8 cellular contexts compared by ENCODE assay signal in the genomic region with DNA sequence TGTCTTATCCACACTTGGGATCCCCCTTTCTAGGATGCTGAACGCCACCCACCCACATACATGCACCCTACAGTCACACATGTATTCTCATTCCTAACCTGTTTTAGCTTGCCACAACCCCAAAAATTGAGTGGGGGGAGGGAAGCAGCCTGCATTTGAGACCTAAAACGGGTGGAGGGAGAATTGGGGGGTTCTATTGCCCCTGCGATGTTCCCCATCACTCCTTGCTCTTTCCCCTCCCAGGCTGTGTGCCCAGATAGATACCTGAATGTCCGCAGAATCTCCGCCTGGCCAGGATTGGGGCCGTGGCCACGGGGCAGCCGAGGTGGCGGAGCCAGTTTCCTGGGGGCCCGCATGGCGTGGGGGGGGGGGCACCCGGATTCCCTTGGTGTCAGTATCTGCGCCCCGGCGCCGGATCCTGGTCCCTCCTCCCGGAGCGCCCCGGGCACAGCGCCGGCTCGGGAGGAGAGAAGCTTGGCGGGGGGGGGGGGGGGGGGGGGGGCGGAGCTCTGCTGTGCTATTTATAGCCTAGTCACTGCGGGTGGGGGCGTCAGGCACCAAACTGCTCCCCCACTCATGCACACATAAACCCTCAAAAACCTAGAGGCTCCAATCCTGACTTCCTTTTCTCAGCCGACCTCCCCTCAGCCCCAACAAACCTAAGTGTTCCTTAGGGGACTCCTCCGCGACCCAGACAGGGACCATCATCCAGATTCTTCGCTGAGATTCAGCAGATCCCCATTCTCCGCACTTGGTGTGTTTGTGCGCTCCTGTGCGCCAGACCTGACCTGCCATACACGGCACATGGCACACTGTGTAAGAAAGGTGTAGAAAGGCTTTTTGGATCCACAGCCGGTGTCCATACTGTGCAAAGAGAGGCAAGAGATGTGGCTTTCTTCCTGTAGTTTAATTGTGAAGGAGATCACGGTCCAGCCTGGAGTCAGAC.
A peak's percentile ranks its signal among the peaks of the same experiment; 100 is the strongest.
DNase-seq lines count a peak whose midpoint lies in the region; ATAC-seq and TF ChIP-seq lines count a peak whose summit lies in the region.

No MANE protein-coding gene starts in this region.

- ATAC-seq in GM19467 (IDR thresholded peaks at IDR 0.05; ENCODE audit: unreplicated experiment) (no peak), HG02884 (IDR thresholded peaks at IDR 0.05; ENCODE audit: unreplicated experiment) (no peak)

- in situ Hi-C loops in astrocyte of the spinal cord (cut with HindIII; ENCODE audit: low sequenced_read_pairs), result no loop called here

- peaks cover 68% of the 10 kb centered on the region for H3K27me3 ChIP-seq in iPS-20b (ENCODE audit: insufficient read depth, low read length)

- no peak overlapping the region for H3K9ac ChIP-seq in iPS-20b (ENCODE audit: low read depth, low read length)

- DNase-seq in GM10266 (ENCODE audit: extremely low spot score) (peak; percentile 63), RKO (ENCODE audit: low spot score) (peak; percentile 54), astrocyte of the spinal cord (ENCODE audit: low read depth, low spot score) (no peak), GDM1 (lab: John Stamatoyannopoulos, UW) (no peak)

- peaks cover 15% of the 10 kb centered on the region for H3K4me1 ChIP-seq in iPS-20b (ENCODE audit: insufficient read depth, low read length)

- H3K4me3 ChIP-seq in astrocyte of the spinal cord (ENCODE audit: low read depth, low read length) (peak overlapping the region; percentile 63), iPS-20b (ENCODE audit: low read length) (peak overlapping the region; percentile 84), skin epidermis (peak overlapping the region; percentile 44 to 56 (median 51))

- H3K27ac ChIP-seq in iPS-20b (ENCODE audit: low read length), result no peak overlapping the region
- peak overlapping the region in 13 of 21 experiments; percentile 9 to 92 (median 53) for H3K27ac ChIP-seq in skin epidermis

- no peaks in the 10 kb centered on the region for H3K36me3 ChIP-seq in iPS-20b (ENCODE audit: insufficient read depth, low read depth, low read length)

- H3K9me3 ChIP-seq in iPS-20b (ENCODE audit: insufficient read depth, low read depth, low read length), result no peaks in the 10 kb centered on the region

- no peak for TF ChIP-seq CTCF in GM10266 (IDR thresholded peaks at IDR 0.05; ENCODE audit: control insufficient read depth, insufficient read depth, low read depth, missing control alignments)
- no peak for TF ChIP-seq CTCF in astrocyte of the spinal cord (IDR thresholded peaks at IDR 0.05; ENCODE audit: low read depth, low read length)

Comparison
In these comparisons a context has a peak if more than half of its experiments do, and no peak if none do; other contexts are left out.
1. DNase-seq: peak in GM10266 (single experiment) and RKO (single experiment); none in astrocyte of the spinal cord (single experiment) and GDM1 (single experiment).
2. Peak in every context shown above with its lines, with median percentiles within 50 percentile points of each other: H3K4me3 ChIP-seq.